In the genomic region with DNA sequence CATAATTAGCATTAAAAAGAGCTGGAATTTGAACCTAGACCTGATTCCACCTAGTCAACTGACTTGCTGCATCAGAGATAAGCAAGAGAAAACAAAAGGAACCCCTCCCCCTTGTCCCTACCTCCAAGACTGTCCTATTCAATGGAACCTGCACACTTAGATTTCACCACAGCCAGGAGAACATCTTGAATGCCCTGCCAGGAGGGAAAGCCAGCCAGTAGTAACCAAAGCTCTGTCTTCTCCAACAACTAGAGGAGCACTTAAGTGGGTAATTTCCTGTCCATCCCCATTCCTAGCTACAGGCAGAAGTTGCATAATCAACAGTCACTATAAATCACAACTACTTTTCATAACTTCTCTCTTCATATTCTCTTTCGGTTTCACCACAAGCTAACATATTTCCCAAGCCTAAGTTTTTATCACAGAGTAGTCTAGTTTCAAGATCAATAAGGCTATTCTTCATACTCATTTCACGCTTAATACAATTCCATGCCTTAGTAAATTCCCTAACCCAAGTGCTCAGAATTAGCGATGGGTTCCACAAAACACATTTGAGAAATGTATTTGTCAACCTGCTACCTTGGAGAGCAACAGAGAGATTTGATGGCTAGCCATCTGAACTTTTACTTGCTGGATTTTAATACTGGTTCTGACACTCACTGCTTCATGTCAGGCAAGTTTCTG, we compare ENCODE assay signal across 8 cellular contexts. TPM values are rescaled to one million over a fixed set of nuclear protein-coding genes. Genes with fewer than 3 reads are reported as not detected.
DNase-seq lines count a peak whose midpoint lies in the region; ATAC-seq and TF ChIP-seq lines count a peak whose summit lies in the region.

No MANE protein-coding gene starts in this region.

- no peaks in the 10 kb centered on the region for H3K27me3 ChIP-seq in right lobe of liver

- 12% methylated on average over 3 of the region's 3 CpGs for WGBS in right lobe of liver (ENCODE audit: insufficient coverage, low coverage, low lambda C conversion rate, missing lambda C conversion rate)

- no peak for TF ChIP-seq POLR2A in right lobe of liver (IDR thresholded peaks at IDR 0.05)

- intact Hi-C loops in activated T-helper 1 cell treated with anti-CD3 and anti-CD28 coated beads, Interleukin-12 subunit alpha, Interleukin-12 subunit beta, Interleukin-2, Interleukin-4 antibody, amounts not matched to agents 30 ng/mL and 10 ng/mL and 1 ng/mL, durations not matched to agents 14 hours and 24 hours and 36 hours (cut with micrococcal nuclease): loop anchor here (2.0 to 10.0 kb wide), 4 partner anchors 69 to 487 kb away; a partner anchor contains a TSS
- intact Hi-C loops in right lobe of liver (cut with DNase I): no loop called here

- no peaks in the 10 kb centered on the region for H3K36me3 ChIP-seq in right lobe of liver

- peak overlapping the region; percentile 1 to 79 (median 18) for H3K27ac ChIP-seq in right lobe of liver

- peaks cover 0 to 42% (median 16%) of the 10 kb centered on the region in 4 donors for H3K4me1 ChIP-seq in right lobe of liver

- peak; percentile 71 for DNase-seq in CD1c-positive myeloid dendritic cell (ENCODE audit: extremely low spot score)
- DNase-seq in HT1080 (ENCODE audit: low read depth): peak; percentile 31
- no peak for DNase-seq in activated T-helper 1 cell treated with anti-CD3 and anti-CD28 coated beads, Interleukin-12 subunit alpha, Interleukin-12 subunit beta, Interleukin-2, Interleukin-4 antibody, amounts not matched to agents 30 ng/mL and 10 ng/mL and 1 ng/mL, durations not matched to agents 14 hours and 24 hours and 36 hours (ENCODE audit: low spot score)
- DNase-seq in right lobe of liver: no peak
- DNase-seq in chondrocyte (ENCODE audit: low spot score): no peak
- no peak for DNase-seq in NCI-H1105 treated with DMSO at 0.1 percent for 48 hours (lab: John Stamatoyannopoulos, UW)
- no peak for DNase-seq in NCI-H2227 (lab: John Stamatoyannopoulos, UW; ENCODE audit: unreplicated experiment)

- H3K27ac Mint-ChIP-seq in activated T-helper 1 cell treated with anti-CD3 and anti-CD28 coated beads, Interleukin-12 subunit alpha, Interleukin-12 subunit beta, Interleukin-2, Interleukin-4 antibody, amounts not matched to agents 30 ng/mL and 10 ng/mL and 1 ng/mL, durations not matched to agents 14 hours and 24 hours and 36 hours: no peak overlapping the region
- H3K27ac Mint-ChIP-seq in chondrocyte (ENCODE audit: unreplicated experiment): no peak overlapping the region

- no peak overlapping the region for H3K4me3 ChIP-seq in right lobe of liver

- no peaks in the 10 kb centered on the region for H3K27me3 Mint-ChIP-seq in activated T-helper 1 cell treated with anti-CD3 and anti-CD28 coated beads, Interleukin-12 subunit alpha, Interleukin-12 subunit beta, Interleukin-2, Interleukin-4 antibody, amounts not matched to agents 30 ng/mL and 10 ng/mL and 1 ng/mL, durations not matched to agents 14 hours and 24 hours and 36 hours (ENCODE audit: insufficient read depth)
- no peaks in the 10 kb centered on the region for H3K27me3 Mint-ChIP-seq in chondrocyte (ENCODE audit: low read depth)

- peaks cover 29% of the 10 kb centered on the region for H3K4me1 Mint-ChIP-seq in activated T-helper 1 cell treated with anti-CD3 and anti-CD28 coated beads, Interleukin-12 subunit alpha, Interleukin-12 subunit beta, Interleukin-2, Interleukin-4 antibody, amounts not matched to agents 30 ng/mL and 10 ng/mL and 1 ng/mL, durations not matched to agents 14 hours and 24 hours and 36 hours (ENCODE audit: low read depth)
- H3K4me1 Mint-ChIP-seq in chondrocyte (ENCODE audit: low read depth): peaks cover 44% of the 10 kb centered on the region

- TF ChIP-seq CTCF in right lobe of liver (IDR thresholded peaks at IDR 0.05) (no peak), chondrocyte (IDR thresholded peaks at IDR 0.05) (no peak)

- peak overlapping the region; percentile 80 for H3K4me3 Mint-ChIP-seq in activated T-helper 1 cell treated with anti-CD3 and anti-CD28 coated beads, Interleukin-12 subunit alpha, Interleukin-12 subunit beta, Interleukin-2, Interleukin-4 antibody, amounts not matched to agents 30 ng/mL and 10 ng/mL and 1 ng/mL, durations not matched to agents 14 hours and 24 hours and 36 hours
- H3K4me3 Mint-ChIP-seq in chondrocyte (ENCODE audit: unreplicated experiment): no peak overlapping the region

- ATAC-seq in right lobe of liver (peak in 1 of 4 donors; percentile 9), GM19035 (IDR thresholded peaks at IDR 0.05; ENCODE audit: unreplicated experiment) (no peak)

- peaks cover 6% of the 10 kb centered on the region for H3K36me3 Mint-ChIP-seq in activated T-helper 1 cell treated with anti-CD3 and anti-CD28 coated beads, Interleukin-12 subunit alpha, Interleukin-12 subunit beta, Interleukin-2, Interleukin-4 antibody, amounts not matched to agents 30 ng/mL and 10 ng/mL and 1 ng/mL, durations not matched to agents 14 hours and 24 hours and 36 hours (ENCODE audit: low read depth)
- no peaks in the 10 kb centered on the region for H3K36me3 Mint-ChIP-seq in chondrocyte (ENCODE audit: low read depth)

- H3K9me3 ChIP-seq in right lobe of liver: no peaks in the 10 kb centered on the region

- peaks cover 12% of the 10 kb centered on the region for H3K9me3 Mint-ChIP-seq in activated T-helper 1 cell treated with anti-CD3 and anti-CD28 coated beads, Interleukin-12 subunit alpha, Interleukin-12 subunit beta, Interleukin-2, Interleukin-4 antibody, amounts not matched to agents 30 ng/mL and 10 ng/mL and 1 ng/mL, durations not matched to agents 14 hours and 24 hours and 36 hours
- peaks cover 4% of the 10 kb centered on the region for H3K9me3 Mint-ChIP-seq in chondrocyte (ENCODE audit: low read depth)

RNA-seq across cellular contexts. Expression of a gene that starts 2.2 kb away (rescaled TPM):
- 20.5 and 33.6 TPM in 2 replicates for total RNA-seq in HT1080 (2014; rRNA removed; shearing (Covaris generic))
- 30.8 and 39.7 TPM in 2 replicates for polyA plus RNA-seq in HT1080 (2015; cell fraction: cytosol; rRNA removed)
- polyA plus RNA-seq in HT1080 (2015; cell fraction: nucleus; rRNA removed): 14.3 and 16.4 TPM in 2 replicates
- 18.5 and 22.8 TPM in 2 replicates for total RNA-seq in activated T-helper 1 cell treated with anti-CD3 and anti-CD28 coated beads, Interleukin-12 subunit alpha, Interleukin-12 subunit beta, Interleukin-2, Interleukin-4 antibody, amounts not matched to agents 30 ng/mL and 10 ng/mL and 1 ng/mL, durations not matched to agents 14 hours and 24 hours and 36 hours
- total RNA-seq in right lobe of liver: 10 to 100 TPM; 13.9 to 22.6 (median 16.3) TPM
- total RNA-seq in chondrocyte: 13.0 to 15.3 TPM (median 14.8 TPM) in 3 replicates

Comparison
In these comparisons a context has a peak if more than half of its experiments do, and no peak if none do; other contexts are left out.
1. DNase-seq: peak in CD1c-positive myeloid dendritic cell (single experiment) and HT1080 (single experiment); none in activated T-helper 1 cell treated with anti-CD3 and anti-CD28 coated beads, Interleukin-12 subunit alpha, Interleukin-12 subunit beta, Interleukin-2, Interleukin-4 antibody, amounts not matched to agents 30 ng/mL and 10 ng/mL and 1 ng/mL, durations not matched to agents 14 hours and 24 hours and 36 hours (single experiment), right lobe of liver (0 of 3), chondrocyte (single experiment), NCI-H1105 treated with DMSO at 0.1 percent for 48 hours (single experiment) and NCI-H2227 (single experiment).